ENCODE assay signal across 9 cellular contexts in genomic region chr12:113075137-113075683, GRCh38. TPM values are rescaled to one million over a fixed set of nuclear protein-coding genes. Genes with fewer than 3 reads are reported as not detected.
DNase-seq lines count a peak whose midpoint lies in the region; ATAC-seq and TF ChIP-seq lines count a peak whose summit lies in the region.
"Had no signal": no experiment of that assay in that cellular context is flagged by ENCODE, and none has a peak within 500 bp of the region (broad histone marks: within the 10 kb centered on the region; RNA-seq: fewer than 3 reads in every experiment).

No MANE protein-coding gene starts in this region.

- ATAC-seq in CD8-positive, alpha-beta T cell = peak; percentile 46
- ATAC-seq in GM18873 (IDR thresholded peaks at IDR 0.05; ENCODE audit: low FRiP score, unreplicated experiment) = peak; percentile 81
- ATAC-seq in HG02763 (IDR thresholded peaks at IDR 0.05; ENCODE audit: unreplicated experiment) = peak; percentile 90
- no peak for ATAC-seq in Right ventricle myocardium superior (ENCODE audit: poor library complexity)

- no peak overlapping the region for H3K4me3 ChIP-seq in CD8-positive, alpha-beta T cell (ENCODE audit: low read depth, low read length)
- H3K4me3 ChIP-seq in MM.1S (ENCODE audit: low read length) (no peak overlapping the region), GM23248 (no peak overlapping the region)
- H3K4me3 ChIP-seq: MG63 had no signal

- CTCF ChIA-PET in CD8-positive, alpha-beta T cell (lab: Charles Lee) = interaction anchor here (3.0 kb wide), 1 partner anchor 26 kb away, joined by 13 read pairs; no protein-coding TSS in a partner anchor

- H3K4me1 Mint-ChIP-seq in CD8-positive, alpha-beta T cell (ENCODE audit: low read depth) = peaks cover 40% of the 10 kb centered on the region

- intact Hi-C loops in CD8-positive, alpha-beta T cell (cut with DNase I, micrococcal nuclease) = no loop called here
- intact Hi-C loops in Right ventricle myocardium superior (cut with DNase I) = no loop called here

- H3K36me3 ChIP-seq in CD8-positive, alpha-beta T cell (ENCODE audit: insufficient read depth, low read length) = no peaks in the 10 kb centered on the region
- no peaks in the 10 kb centered on the region for H3K36me3 ChIP-seq in MM.1S (replicated peaks; ENCODE audit: insufficient read depth, low read length)
- H3K36me3 ChIP-seq in GM23248 (ENCODE audit: low read depth) = no peaks in the 10 kb centered on the region
- H3K36me3 ChIP-seq: MG63 had no signal

- H3K27ac Mint-ChIP-seq in CD8-positive, alpha-beta T cell = peak overlapping the region; percentile 21

- H3K9me3 ChIP-seq in CD8-positive, alpha-beta T cell (ENCODE audit: low read length) = no peaks in the 10 kb centered on the region
- H3K9me3 ChIP-seq in MM.1S (replicated peaks; ENCODE audit: insufficient read depth, low read length) = no peaks in the 10 kb centered on the region
- no peaks in the 10 kb centered on the region for H3K9me3 ChIP-seq in GM23248 (ENCODE audit: low read depth)
- H3K9me3 ChIP-seq: MG63 had no signal

- no peaks in the 10 kb centered on the region for H3F3A ChIP-seq in MM.1S (ENCODE audit: insufficient read depth, low read length)
- H3F3A ChIP-seq in GM23248 (ENCODE audit: insufficient read depth) = no peaks in the 10 kb centered on the region

- H2AFZ ChIP-seq in MM.1S (ENCODE audit: low read length) (no peak overlapping the region), GM23248 (no peak overlapping the region)

- no peaks in the 10 kb centered on the region for H3K27me3 ChIP-seq in CD8-positive, alpha-beta T cell (ENCODE audit: insufficient read depth, low read length)
- no peaks in the 10 kb centered on the region for H3K27me3 ChIP-seq in MM.1S (replicated peaks; ENCODE audit: insufficient read depth, low read length)
- H3K27me3 ChIP-seq in GM23248 (replicated peaks; ENCODE audit: insufficient read depth) = peaks cover 11% of the 10 kb centered on the region
- H3K27me3 ChIP-seq: MG63 had no signal

- H3K27me3 Mint-ChIP-seq in CD8-positive, alpha-beta T cell (ENCODE audit: low read depth) = no peaks in the 10 kb centered on the region

- no peaks in the 10 kb centered on the region for H3K79me2 ChIP-seq in MM.1S (ENCODE audit: low read length)
- no peaks in the 10 kb centered on the region for H3K79me2 ChIP-seq in GM23248 (ENCODE audit: insufficient read depth)

- DNase-seq in CD8-positive, alpha-beta T cell = no peak
- peak; percentile 36 for DNase-seq in MM.1S
- DNase-seq in mesenteric fat pad (ENCODE audit: low spot score) = no peak
- DNase-seq in GM23248 = no peak
- DNase-seq in G401 (ENCODE audit: low spot score) = no peak
- DNase-seq in Right ventricle myocardium superior = no peak
- DNase-seq: MG63 had no signal

- H3K4me2 ChIP-seq in MM.1S (ENCODE audit: low read depth, low read length) (no peak overlapping the region), GM23248 (ENCODE audit: unreplicated experiment) (no peak overlapping the region)

- no peaks in the 10 kb centered on the region for H3K9me3 Mint-ChIP-seq in CD8-positive, alpha-beta T cell

- WGBS in GM23248 (ENCODE audit: low coverage in 1 of 2, low lambda C conversion rate in 2 of 2, missing lambda C conversion rate in 2 of 2), 2 experiments = 46 to 48% methylated on average over 6 of the region's 6 CpGs

- TF ChIP-seq CTCF in CD8-positive, alpha-beta T cell (IDR thresholded peaks at IDR 0.05) = no peak
- no peak for TF ChIP-seq CTCF in MM.1S (IDR thresholded peaks at IDR 0.05; ENCODE audit: low read length)

- H3K27ac ChIP-seq in CD8-positive, alpha-beta T cell (ENCODE audit: low read depth, low read length) = no peak overlapping the region
- H3K27ac ChIP-seq in MM.1S (ENCODE audit: low read length) (peak overlapping the region; percentile 23; the same call in 1 of the 2 replicates), GM23248 (no peak overlapping the region)

- H3K9ac ChIP-seq in MM.1S (ENCODE audit: low read length) (no peak overlapping the region), GM23248 (no peak overlapping the region)

- POLR2A ChIA-PET in CD8-positive, alpha-beta T cell (lab: Charles Lee) = no interaction called here

- H3K36me3 Mint-ChIP-seq in CD8-positive, alpha-beta T cell = peaks cover 10% of the 10 kb centered on the region

- no peak overlapping the region for H3K4me3 Mint-ChIP-seq in CD8-positive, alpha-beta T cell

- H3K4me1 ChIP-seq in CD8-positive, alpha-beta T cell (ENCODE audit: insufficient read depth, low read length) = peaks cover 21% of the 10 kb centered on the region
- H3K4me1 ChIP-seq in MM.1S (ENCODE audit: low read length) (no peaks in the 10 kb centered on the region), GM23248 (ENCODE audit: insufficient read depth) (no peaks in the 10 kb centered on the region)

- in situ Hi-C loops in GM23248 (cut with MboI) = no loop called here
- in situ Hi-C loops in G401 (cut with HindIII; ENCODE audit: low sequenced_read_pairs) = no loop called here

- H4K20me1 ChIP-seq in MM.1S (ENCODE audit: insufficient read depth, low read length) (no peaks in the 10 kb centered on the region), GM23248 (ENCODE audit: insufficient read depth) (no peaks in the 10 kb centered on the region)

- H3K9me2 ChIP-seq in MM.1S (replicated peaks; ENCODE audit: insufficient read depth, low read length) = no peaks in the 10 kb centered on the region
- no peaks in the 10 kb centered on the region for H3K9me2 ChIP-seq in GM23248 (ENCODE audit: insufficient read depth)

RNA-seq across cellular contexts. Expression of gene DTX1, which starts 18.7 kb away (rescaled TPM):
- total RNA-seq in CD8-positive, alpha-beta T cell = 1 to 10 TPM; 4.6 to 4.7 TPM
- total RNA-seq in mesenteric fat pad (69.9 TPM), Right ventricle myocardium superior (1.6 TPM)
- not detected in 2 replicates for total RNA-seq in GM23248 (2014; rRNA removed; shearing (Covaris generic))
- not detected in 2 replicates for polyA plus RNA-seq in GM23248 (2016; fragmentation: Nextera tagmentation; extraction: Ambion mirVana)
- total RNA-seq in G401 (2014; rRNA removed; shearing (Covaris generic)) = 5.6 and 5.8 TPM in 2 replicates

Comparison
In these comparisons a context has a peak if more than half of its experiments do, and no peak if none do; other contexts are left out.
1. RNA of gene DTX1, which starts 18.7 kb away (total RNA-seq): 69.9 TPM in mesenteric fat pad (single experiment); 5.6 to 5.8 TPM in G401, 4.6 to 4.7 TPM in CD8-positive, alpha-beta T cell, 1.6 TPM in Right ventricle myocardium superior (single experiment) and not detected in GM23248; every median in the first group is over 10 times any median in the second.